ENCODE assay signal across 28 cellular contexts in the genomic region with DNA sequence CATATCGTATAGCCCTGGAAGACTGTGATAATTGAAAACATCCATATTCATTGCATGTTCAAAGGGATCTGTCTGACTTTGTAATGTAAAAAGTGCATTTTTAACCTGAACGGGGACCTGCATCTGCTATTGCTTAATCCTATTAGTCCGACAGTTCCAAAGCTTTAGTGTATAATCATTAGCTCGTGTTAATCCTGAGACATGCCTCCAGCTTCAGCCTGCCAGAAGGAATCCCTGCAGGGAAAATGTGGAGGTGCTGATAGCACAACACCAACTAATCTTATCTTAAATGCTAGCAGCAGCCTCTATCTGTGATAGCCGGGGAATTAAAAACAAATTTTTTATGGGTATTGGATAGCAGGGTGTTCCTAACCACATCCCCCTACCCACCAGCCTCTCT.
DNase-seq lines count a peak whose midpoint lies in the region; ATAC-seq and TF ChIP-seq lines count a peak whose summit lies in the region.
"Had no signal": no experiment of that assay in that cellular context is flagged by ENCODE, and none has a peak within 500 bp of the region (broad histone marks: within the 10 kb centered on the region; RNA-seq: fewer than 3 reads in every experiment).

No MANE protein-coding gene starts in this region.

- no peak overlapping the region for H3K4me2 ChIP-seq in MM.1S (ENCODE audit: low read depth, low read length)

- no peaks in the 10 kb centered on the region for H4K20me1 ChIP-seq in MM.1S (ENCODE audit: insufficient read depth, low read length)

- H3K4me3 Mint-ChIP-seq in endodermal cell, result no peak overlapping the region
- no peak overlapping the region for H3K4me3 Mint-ChIP-seq in activated naive CD8-positive, alpha-beta T cell treated with anti-CD3 and anti-CD28 coated beads, Interleukin-2, amount 50 U/mL, for 24 hours
- H3K4me3 Mint-ChIP-seq: activated CD4-positive, alpha-beta memory T cell treated with anti-CD3 and anti-CD28 coated beads, Interleukin-2, amount 10 ng/mL, durations not matched to agents 7 days and 5 days; effector memory CD8-positive, alpha-beta T cell; nephron progenitor cell; T-helper 17 cell had no signal

- TF ChIP-seq CTCF in endodermal cell (conservative IDR thresholded peaks at IDR 0.05), result no peak
- TF ChIP-seq CTCF in MM.1S (IDR thresholded peaks at IDR 0.05; ENCODE audit: low read length), result no peak

- H3K79me2 ChIP-seq in MM.1S (ENCODE audit: low read length), result no peaks in the 10 kb centered on the region

- H3K9me2 ChIP-seq in MM.1S (replicated peaks; ENCODE audit: insufficient read depth, low read length), result no peaks in the 10 kb centered on the region

- H3K27me3 ChIP-seq in SJCRH30, result no peaks in the 10 kb centered on the region
- peaks cover 67% of the 10 kb centered on the region for H3K27me3 ChIP-seq in endodermal cell (ENCODE audit: control insufficient read depth, insufficient read depth, low read length, poor library complexity, severe bottlenecking)
- no peaks in the 10 kb centered on the region for H3K27me3 ChIP-seq in MM.1S (replicated peaks; ENCODE audit: insufficient read depth, low read length)
- H3K27me3 ChIP-seq: right lobe of liver, spleen, thyroid gland, vagina had no signal

- intact Hi-C loops in Right ventricle myocardium superior (cut with DNase I), result no loop called here

- H3K9me3 ChIP-seq in SJCRH30 (replicated peaks) (no peaks in the 10 kb centered on the region), endodermal cell (ENCODE audit: control insufficient read depth, low read length) (peaks cover 9% of the 10 kb centered on the region), MM.1S (replicated peaks; ENCODE audit: insufficient read depth, low read length) (no peaks in the 10 kb centered on the region)
- H3K9me3 ChIP-seq: lower lobe of right lung, pancreas, right lobe of liver, spleen, thyroid gland, vagina had no signal

- no peaks in the 10 kb centered on the region for H3F3A ChIP-seq in MM.1S (ENCODE audit: insufficient read depth, low read length)

- H3K4me3 ChIP-seq in SJCRH30 (peak overlapping the region; percentile 16), endodermal cell (ENCODE audit: low read length) (no peak overlapping the region), MM.1S (ENCODE audit: low read length) (no peak overlapping the region)
- H3K4me3 ChIP-seq: lower lobe of right lung, pancreas, right lobe of liver, SK-N-MC, spleen, thyroid gland, vagina had no signal

- peak; percentile 78 for DNase-seq in D341Med (ENCODE audit: low spot score)
- peak; percentile 46 to 77 for DNase-seq in SJCRH30
- DNase-seq in endodermal cell, result peak; percentile 70
- peak; percentile 13 for DNase-seq in mucosa of gallbladder (ENCODE audit: low spot score)
- DNase-seq in MM.1S, result no peak
- DNase-seq in activated naive CD8-positive, alpha-beta T cell treated with anti-CD3 and anti-CD28 coated beads, Interleukin-2, amount 50 U/mL, for 24 hours, result no peak
- no peak for DNase-seq in Right ventricle myocardium superior
- DNase-seq: activated CD4-positive, alpha-beta memory T cell treated with anti-CD3 and anti-CD28 coated beads, Interleukin-2, amount 10 ng/mL, durations not matched to agents 7 days and 5 days; activated naive CD4-positive, alpha-beta T cell treated with anti-CD3 and anti-CD28 coated beads, Interleukin-2, amount 50 U/mL, for 16 hours; amygdala; cortex of kidney; effector memory CD8-positive, alpha-beta T cell; H7; lower lobe of right lung; NCI-H1048; NCI-H1694; NCI-H510A; nephron progenitor cell; NK-92 treated with Interleukin-12 subunit alpha and Interleukin-12 subunit beta, amount 100 ng/mL, for 24 hours; pancreas; right lobe of liver; spleen; T-helper 17 cell; thyroid gland had no signal

- H3K36me3 ChIP-seq in SJCRH30 (no peaks in the 10 kb centered on the region), endodermal cell (ENCODE audit: control insufficient read depth, insufficient read depth, low read length) (no peaks in the 10 kb centered on the region), MM.1S (replicated peaks; ENCODE audit: insufficient read depth, low read length) (no peaks in the 10 kb centered on the region)
- H3K36me3 ChIP-seq: lower lobe of right lung, pancreas, right lobe of liver, spleen, thyroid gland, vagina had no signal

- peaks cover 67% of the 10 kb centered on the region for H3K27me3 Mint-ChIP-seq in endodermal cell (ENCODE audit: insufficient read depth)
- H3K27me3 Mint-ChIP-seq in activated naive CD8-positive, alpha-beta T cell treated with anti-CD3 and anti-CD28 coated beads, Interleukin-2, amount 50 U/mL, for 24 hours, result peaks cover 10% of the 10 kb centered on the region
- H3K27me3 Mint-ChIP-seq: activated CD4-positive, alpha-beta memory T cell treated with anti-CD3 and anti-CD28 coated beads, Interleukin-2, amount 10 ng/mL, durations not matched to agents 7 days and 5 days had no signal

- H3K9me3 Mint-ChIP-seq in endodermal cell, result no peaks in the 10 kb centered on the region
- H3K9me3 Mint-ChIP-seq in activated naive CD8-positive, alpha-beta T cell treated with anti-CD3 and anti-CD28 coated beads, Interleukin-2, amount 50 U/mL, for 24 hours, result no peaks in the 10 kb centered on the region
- H3K9me3 Mint-ChIP-seq: activated CD4-positive, alpha-beta memory T cell treated with anti-CD3 and anti-CD28 coated beads, Interleukin-2, amount 10 ng/mL, durations not matched to agents 7 days and 5 days; activated T-helper 2 cell treated with anti-CD3 and anti-CD28 coated beads, Interferon-gamma antibody, Interleukin-2, Interleukin-4, amounts not matched to agents 10 μg/mL and 5 μg/mL and 100 μg/mL, durations not matched to agents 14 hours and 24 hours and 36 hours; effector memory CD8-positive, alpha-beta T cell had no signal

- no peak overlapping the region for H2AFZ ChIP-seq in MM.1S (ENCODE audit: low read length)

- H3K9ac ChIP-seq in endodermal cell (ENCODE audit: extremely low read depth, low read length, poor library complexity, severe bottlenecking), result no peak overlapping the region
- H3K9ac ChIP-seq in MM.1S (ENCODE audit: low read length), result no peak overlapping the region

- ATAC-seq in GM21723 (IDR thresholded peaks at IDR 0.05; ENCODE audit: unreplicated experiment) (no peak), Right ventricle myocardium superior (ENCODE audit: poor library complexity) (no peak)
- no peak for ATAC-seq in activated naive CD8-positive, alpha-beta T cell treated with anti-CD3 and anti-CD28 coated beads, Interleukin-2, amount 50 U/mL, for 24 hours
- ATAC-seq: effector memory CD8-positive, alpha-beta T cell; lower lobe of right lung; pancreas; right lobe of liver; T-helper 17 cell had no signal

- H3K4me1 Mint-ChIP-seq in endodermal cell, result peaks cover 36% of the 10 kb centered on the region
- H3K4me1 Mint-ChIP-seq in activated naive CD8-positive, alpha-beta T cell treated with anti-CD3 and anti-CD28 coated beads, Interleukin-2, amount 50 U/mL, for 24 hours, result peaks cover 11% of the 10 kb centered on the region
- H3K4me1 Mint-ChIP-seq: activated CD4-positive, alpha-beta memory T cell treated with anti-CD3 and anti-CD28 coated beads, Interleukin-2, amount 10 ng/mL, durations not matched to agents 7 days and 5 days; T-helper 17 cell had no signal

- no peak overlapping the region for H3K27ac Mint-ChIP-seq in endodermal cell
- H3K27ac Mint-ChIP-seq in activated naive CD8-positive, alpha-beta T cell treated with anti-CD3 and anti-CD28 coated beads, Interleukin-2, amount 50 U/mL, for 24 hours, result no peak overlapping the region
- H3K27ac Mint-ChIP-seq: activated CD4-positive, alpha-beta memory T cell treated with anti-CD3 and anti-CD28 coated beads, Interleukin-2, amount 10 ng/mL, durations not matched to agents 7 days and 5 days; activated T-helper 2 cell treated with anti-CD3 and anti-CD28 coated beads, Interferon-gamma antibody, Interleukin-2, Interleukin-4, amounts not matched to agents 10 μg/mL and 5 μg/mL and 100 μg/mL, durations not matched to agents 14 hours and 24 hours and 36 hours; effector memory CD8-positive, alpha-beta T cell; nephron progenitor cell; T-helper 17 cell had no signal

- no peaks in the 10 kb centered on the region for H3K36me3 Mint-ChIP-seq in endodermal cell (ENCODE audit: low read depth)
- no peaks in the 10 kb centered on the region for H3K36me3 Mint-ChIP-seq in activated naive CD8-positive, alpha-beta T cell treated with anti-CD3 and anti-CD28 coated beads, Interleukin-2, amount 50 U/mL, for 24 hours (ENCODE audit: low read depth)

- no peak overlapping the region for H3K27ac ChIP-seq in SJCRH30
- no peak overlapping the region for H3K27ac ChIP-seq in endodermal cell (ENCODE audit: low read depth, low read length)
- no peak overlapping the region for H3K27ac ChIP-seq in MM.1S (ENCODE audit: low read length)
- H3K27ac ChIP-seq: lower lobe of right lung, pancreas, right lobe of liver, SK-N-MC, spleen, thyroid gland, vagina had no signal

- H3K4me1 ChIP-seq in SJCRH30, result peaks cover 26% of the 10 kb centered on the region
- H3K4me1 ChIP-seq in endodermal cell (ENCODE audit: control insufficient read depth, insufficient read depth, low read length), result peaks cover 13% of the 10 kb centered on the region
- no peaks in the 10 kb centered on the region for H3K4me1 ChIP-seq in MM.1S (ENCODE audit: low read length)
- H3K4me1 ChIP-seq: lower lobe of right lung, pancreas, right lobe of liver, vagina had no signal

- 26 to 61% methylated on average over 2 to 4 of the region's 5 CpGs for WGBS in endodermal cell (ENCODE audit: insufficient coverage in 1 of 2, insufficient read length in 1 of 2), 2 experiments

Comparison
In these comparisons a context has a peak if more than half of its experiments do, and no peak if none do; other contexts are left out.
1. DNase-seq: peak in D341Med (single experiment), SJCRH30 (2 of 2), endodermal cell (single experiment) and mucosa of gallbladder (single experiment); none in MM.1S (single experiment), activated naive CD8-positive, alpha-beta T cell treated with anti-CD3 and anti-CD28 coated beads, Interleukin-2, amount 50 U/mL, for 24 hours (single experiment) and Right ventricle myocardium superior (single experiment).